Comparison of ENCODE assay signal across 18 cellular contexts in the genomic region with DNA sequence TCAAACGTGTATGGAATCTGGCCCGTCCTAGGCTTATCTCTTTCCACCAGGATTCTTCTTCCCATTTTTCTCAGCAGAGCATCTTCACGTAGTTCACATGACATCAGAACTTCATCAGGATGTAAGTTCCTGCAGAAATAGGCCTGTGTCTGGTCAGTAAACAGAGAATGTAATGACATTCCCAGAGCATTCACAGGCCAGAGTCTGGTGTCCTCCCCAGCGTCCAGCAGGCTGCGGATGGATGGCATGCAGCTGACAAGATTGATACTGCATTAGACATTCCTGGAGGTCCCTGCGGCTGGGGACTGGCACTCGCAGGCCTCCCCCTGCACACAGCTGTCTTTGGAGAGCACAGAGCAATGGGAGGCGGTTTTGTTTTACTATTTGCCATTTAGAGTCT.
"Had no signal": no experiment of that assay in that cellular context is flagged by ENCODE, and none has a peak within 500 bp of the region (broad histone marks: within the 10 kb centered on the region; RNA-seq: fewer than 3 reads in every experiment).

No MANE protein-coding gene starts in this region.

- H3K27ac Mint-ChIP-seq: activated CD4-positive, alpha-beta T cell treated with anti-CD3 and anti-CD28 coated beads, Interleukin-2, amount 10 ng/mL, durations not matched to agents 7 days and 5 days; activated naive CD4-positive, alpha-beta T cell treated with anti-CD3 and anti-CD28 coated beads for 36 hours; natural killer cell treated with Interleukin-12 subunit alpha and Interleukin-12 subunit beta and Interleukin-15 and Interleukin-18, amount 100 ng/mL, for 72 hours; stimulated activated naive B cell treated with anti-CD40 and anti-IgM and Interleukin-4, amounts not matched to agents 10 μg/mL and 1 μg/mL and 100 μg/mL, for 72 hours; T-helper 1 cell treated with Interleukin-12 subunit alpha and Interleukin-12 subunit beta and Interleukin-4 antibody, amounts not matched to agents 30 μg/mL and 1 μg/mL, for 36 hours had no signal

- H3K4me3 Mint-ChIP-seq: activated CD4-positive, alpha-beta T cell treated with anti-CD3 and anti-CD28 coated beads, Interleukin-2, amount 10 ng/mL, durations not matched to agents 7 days and 5 days; activated naive CD4-positive, alpha-beta T cell treated with anti-CD3 and anti-CD28 coated beads for 36 hours; activated T-cell treated with anti-CD3 and anti-CD28 coated beads, Interleukin-2, amount 50 U/mL, for 4 hours; natural killer cell treated with Interleukin-12 subunit alpha and Interleukin-12 subunit beta and Interleukin-15 and Interleukin-18, amount 100 ng/mL, for 72 hours; stimulated activated naive B cell treated with anti-CD40 and anti-IgM and Interleukin-4, amounts not matched to agents 10 μg/mL and 1 μg/mL and 100 μg/mL, for 72 hours; T-helper 1 cell treated with Interleukin-12 subunit alpha and Interleukin-12 subunit beta and Interleukin-4 antibody, amounts not matched to agents 30 μg/mL and 1 μg/mL, for 36 hours had no signal

- ATAC-seq: activated CD4-positive, CD25-positive, alpha-beta regulatory T cell treated with anti-CD3 and anti-CD28 coated beads, Interleukin-2, amount 50 U/mL, for 24 hours; activated T-cell treated with anti-CD3 and anti-CD28 coated beads, Interleukin-2, amount 50 U/mL, for 4 hours; esophagus mucosa; left lung; natural killer cell treated with Interleukin-12 subunit alpha and Interleukin-12 subunit beta and Interleukin-15 and Interleukin-18, amount 100 ng/mL, for 72 hours; right cardiac atrium; stimulated activated naive B cell treated with anti-CD40 and anti-IgM and Interleukin-4, amounts not matched to agents 10 μg/mL and 1 μg/mL and 100 μg/mL, for 72 hours had no signal

- H3K27ac ChIP-seq: brain microvascular endothelial cell, colonic mucosa, left lung had no signal

- H3K4me3 ChIP-seq: colonic mucosa, left lung had no signal

- H3K27me3 Mint-ChIP-seq: activated CD4-positive, alpha-beta T cell treated with anti-CD3 and anti-CD28 coated beads, Interleukin-2, amount 10 ng/mL, durations not matched to agents 7 days and 5 days; natural killer cell treated with Interleukin-12 subunit alpha and Interleukin-12 subunit beta and Interleukin-15 and Interleukin-18, amount 100 ng/mL, for 72 hours; stimulated activated naive B cell treated with anti-CD40 and anti-IgM and Interleukin-4, amounts not matched to agents 10 μg/mL and 1 μg/mL and 100 μg/mL, for 72 hours had no signal

- H3K36me3 ChIP-seq: brain microvascular endothelial cell, colonic mucosa had no signal

- DNase-seq: activated CD4-positive, alpha-beta T cell treated with anti-CD3 and anti-CD28 coated beads, Interleukin-2, amount 10 ng/mL, durations not matched to agents 7 days and 5 days; activated CD8-positive, alpha-beta memory T cell treated with anti-CD3 and anti-CD28 coated beads, Interleukin-2, amount 50 U/mL, for 4 hours; activated naive CD4-positive, alpha-beta T cell treated with anti-CD3 and anti-CD28 coated beads for 36 hours; activated T-cell treated with anti-CD3 and anti-CD28 coated beads, Interleukin-2, amount 50 U/mL, for 4 hours; anterior cingulate cortex; brain microvascular endothelial cell; central memory CD4-positive, alpha-beta T cell; colonic mucosa; hippocampal formation; kidney; left lung; occipital lobe; right cardiac atrium; stimulated activated naive B cell treated with anti-CD40 and anti-IgM and Interleukin-4, amounts not matched to agents 10 μg/mL and 1 μg/mL and 100 μg/mL, for 72 hours had no signal

- H3K9me3 ChIP-seq: colonic mucosa had no signal

- H3K27me3 ChIP-seq: brain microvascular endothelial cell, colonic mucosa, left lung had no signal

- H3K4me1 ChIP-seq: colonic mucosa, left lung had no signal
